1 cellular context compared by ENCODE assay signal in the genomic region with DNA sequence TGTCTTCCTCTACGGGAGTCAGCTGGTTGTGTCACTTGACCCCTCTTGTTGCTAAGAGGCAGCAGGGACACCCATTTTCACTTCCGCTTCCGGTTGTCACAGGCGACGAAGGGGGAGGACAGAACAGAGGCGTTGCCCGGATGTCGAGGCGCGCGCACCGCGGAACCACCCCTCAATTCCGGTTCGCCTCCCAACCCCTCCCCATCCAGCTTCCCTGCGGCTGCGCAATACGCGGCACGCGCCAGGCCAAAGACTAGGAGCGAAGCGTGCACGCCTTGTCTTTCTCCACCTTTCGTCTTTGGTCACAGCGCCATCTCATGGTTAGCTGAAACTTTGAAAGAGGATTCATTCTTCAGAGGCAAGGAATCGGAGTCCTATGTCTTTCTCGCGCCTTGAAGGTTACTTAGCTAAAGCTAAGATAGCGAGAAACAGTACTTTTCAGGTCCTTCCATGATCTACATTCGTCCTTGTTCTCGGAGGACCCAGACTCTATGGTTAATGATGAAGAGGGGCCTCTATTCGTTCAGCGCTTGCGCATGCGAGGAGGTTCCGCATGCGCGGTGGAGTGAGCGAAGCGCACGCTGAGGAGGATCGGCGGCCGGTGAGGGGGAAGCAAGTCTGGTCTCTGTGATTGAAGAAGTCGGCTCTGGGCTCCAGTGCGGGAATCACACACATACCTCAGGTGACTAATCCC.
TF ChIP-seq lines count a peak whose summit lies in the region.

A gene (minus strand): TSS at position 30 of the 694 bp plus-strand sequence. CDS start 106 bp downstream, outside the sequence.
A gene (plus strand): TSS at position 554 of the 694 bp plus-strand sequence. CDS start 4,440 bp downstream, outside the sequence.

TF ChIP-seq in HepG2, 621 proteins besides CTCF, POLR2A, EP300 and RAD21 (continued from another document):
- TF ChIP-seq SOX6 (IDR thresholded peaks at IDR 0.05) = no peak
- TF ChIP-seq SOX6 (CRISPR knock-in tag; IDR thresholded peaks at IDR 0.05) = peak; percentile 59
- peak; percentile 79 for TF ChIP-seq KDM2A (CRISPR knock-in tag; IDR thresholded peaks at IDR 0.05; ENCODE audit: borderline replicate concordance, low read depth)
- TF ChIP-seq, protein P1, sequence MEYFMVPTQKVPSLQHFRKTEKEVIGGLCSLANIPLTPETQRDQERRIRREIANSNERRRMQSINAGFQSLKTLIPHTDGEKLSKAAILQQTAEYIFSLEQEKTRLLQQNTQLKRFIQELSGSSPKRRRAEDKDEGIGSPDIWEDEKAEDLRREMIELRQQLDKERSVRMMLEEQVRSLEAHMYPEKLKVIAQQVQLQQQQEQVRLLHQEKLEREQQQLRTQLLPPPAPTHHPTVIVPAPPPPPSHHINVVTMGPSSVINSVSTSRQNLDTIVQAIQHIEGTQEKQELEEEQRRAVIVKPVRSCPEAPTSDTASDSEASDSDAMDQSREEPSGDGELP (IDR thresholded peaks at IDR 0.05; ENCODE audit: borderline replicate concordance, low read depth) = peak; percentile 99
- no peak for TF ChIP-seq SMYD3 (CRISPR knock-in tag; IDR thresholded peaks at IDR 0.05)
- TF ChIP-seq POGZ (CRISPR knock-in tag; IDR thresholded peaks at IDR 0.05) = peak; percentile 88
- no peak for TF ChIP-seq ZNF205 (CRISPR knock-in tag; IDR thresholded peaks at IDR 0.05)
- TF ChIP-seq ATF1 (CRISPR knock-in tag; IDR thresholded peaks at IDR 0.05) = peak; percentile 85
- no peak for TF ChIP-seq ZNF674 (CRISPR knock-in tag; IDR thresholded peaks at IDR 0.05; ENCODE audit: low read depth)
- no peak for TF ChIP-seq HNF4G (IDR thresholded peaks at IDR 0.05; ENCODE audit: borderline replicate concordance, low read depth, low read length)
- peak; percentile 54; the same call in 1 of the 2 replicates for TF ChIP-seq HNF4G (CRISPR knock-in tag; IDR thresholded peaks at IDR 0.05; ENCODE audit: borderline replicate concordance, low read depth)
- peak; percentile 80 for TF ChIP-seq SIX1 (CRISPR knock-in tag; IDR thresholded peaks at IDR 0.05; ENCODE audit: borderline replicate concordance)
- TF ChIP-seq, protein P2, sequence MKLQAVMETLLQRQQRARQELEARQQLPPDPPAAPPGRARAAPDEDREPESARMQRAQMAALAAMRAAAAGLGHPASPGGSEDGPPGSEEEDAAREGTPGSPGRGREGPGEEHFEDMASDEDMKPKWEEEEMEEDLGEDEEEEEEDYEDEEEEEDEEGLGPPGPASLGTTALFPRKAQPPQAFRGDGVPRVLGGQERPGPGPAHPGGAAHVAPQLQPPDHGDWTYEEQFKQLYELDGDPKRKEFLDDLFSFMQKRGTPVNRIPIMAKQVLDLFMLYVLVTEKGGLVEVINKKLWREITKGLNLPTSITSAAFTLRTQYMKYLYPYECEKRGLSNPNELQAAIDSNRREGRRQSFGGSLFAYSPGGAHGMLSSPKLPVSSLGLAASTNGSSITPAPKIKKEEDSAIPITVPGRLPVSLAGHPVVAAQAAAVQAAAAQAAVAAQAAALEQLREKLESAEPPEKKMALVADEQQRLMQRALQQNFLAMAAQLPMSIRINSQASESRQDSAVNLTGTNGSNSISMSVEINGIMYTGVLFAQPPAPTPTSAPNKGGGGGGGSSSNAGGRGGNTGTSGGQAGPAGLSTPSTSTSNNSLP (IDR thresholded peaks at IDR 0.05; ENCODE audit: low read depth, low read length) = peak; percentile 32
- TF ChIP-seq SIX4 (CRISPR knock-in tag; IDR thresholded peaks at IDR 0.05) = peak; percentile 84
- TF ChIP-seq ZNF430 (CRISPR knock-in tag; IDR thresholded peaks at IDR 0.05) = no peak
- TF ChIP-seq KDM3A (CRISPR knock-in tag; IDR thresholded peaks at IDR 0.05; ENCODE audit: low read depth) = peak; percentile 78
- peak; percentile 88 for TF ChIP-seq IRF2 (CRISPR knock-in tag; IDR thresholded peaks at IDR 0.05)
- peak; percentile 97 for TF ChIP-seq YEATS2 (CRISPR knock-in tag; IDR thresholded peaks at IDR 0.05; ENCODE audit: borderline replicate concordance)
- TF ChIP-seq, protein P3, sequence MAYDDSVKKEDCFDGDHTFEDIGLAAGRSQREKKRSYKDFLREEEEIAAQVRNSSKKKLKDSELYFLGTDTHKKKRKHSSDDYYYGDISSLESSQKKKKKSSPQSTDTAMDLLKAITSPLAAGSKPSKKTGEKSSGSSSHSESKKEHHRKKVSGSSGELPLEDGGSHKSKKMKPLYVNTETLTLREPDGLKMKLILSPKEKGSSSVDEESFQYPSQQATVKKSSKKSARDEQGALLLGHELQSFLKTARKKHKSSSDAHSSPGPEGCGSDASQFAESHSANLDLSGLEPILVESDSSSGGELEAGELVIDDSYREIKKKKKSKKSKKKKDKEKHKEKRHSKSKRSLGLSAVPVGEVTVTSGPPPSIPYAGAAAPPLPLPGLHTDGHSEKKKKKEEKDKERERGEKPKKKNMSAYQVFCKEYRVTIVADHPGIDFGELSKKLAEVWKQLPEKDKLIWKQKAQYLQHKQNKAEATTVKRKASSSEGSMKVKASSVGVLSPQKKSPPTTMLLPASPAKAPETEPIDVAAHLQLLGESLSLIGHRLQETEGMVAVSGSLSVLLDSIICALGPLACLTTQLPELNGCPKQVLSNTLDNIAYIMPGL (CRISPR knock-in tag; IDR thresholded peaks at IDR 0.05; ENCODE audit: borderline replicate concordance in 1 of 2, low read depth in 1 of 2) = peak; percentile 86 to 91
- TF ChIP-seq ZKSCAN8 (CRISPR knock-in tag; IDR thresholded peaks at IDR 0.05; ENCODE audit: borderline replicate concordance) = 0 out of 2 replicates have a peak, but pooled peaks have one; percentile 2
- TF ChIP-seq, protein P4, sequence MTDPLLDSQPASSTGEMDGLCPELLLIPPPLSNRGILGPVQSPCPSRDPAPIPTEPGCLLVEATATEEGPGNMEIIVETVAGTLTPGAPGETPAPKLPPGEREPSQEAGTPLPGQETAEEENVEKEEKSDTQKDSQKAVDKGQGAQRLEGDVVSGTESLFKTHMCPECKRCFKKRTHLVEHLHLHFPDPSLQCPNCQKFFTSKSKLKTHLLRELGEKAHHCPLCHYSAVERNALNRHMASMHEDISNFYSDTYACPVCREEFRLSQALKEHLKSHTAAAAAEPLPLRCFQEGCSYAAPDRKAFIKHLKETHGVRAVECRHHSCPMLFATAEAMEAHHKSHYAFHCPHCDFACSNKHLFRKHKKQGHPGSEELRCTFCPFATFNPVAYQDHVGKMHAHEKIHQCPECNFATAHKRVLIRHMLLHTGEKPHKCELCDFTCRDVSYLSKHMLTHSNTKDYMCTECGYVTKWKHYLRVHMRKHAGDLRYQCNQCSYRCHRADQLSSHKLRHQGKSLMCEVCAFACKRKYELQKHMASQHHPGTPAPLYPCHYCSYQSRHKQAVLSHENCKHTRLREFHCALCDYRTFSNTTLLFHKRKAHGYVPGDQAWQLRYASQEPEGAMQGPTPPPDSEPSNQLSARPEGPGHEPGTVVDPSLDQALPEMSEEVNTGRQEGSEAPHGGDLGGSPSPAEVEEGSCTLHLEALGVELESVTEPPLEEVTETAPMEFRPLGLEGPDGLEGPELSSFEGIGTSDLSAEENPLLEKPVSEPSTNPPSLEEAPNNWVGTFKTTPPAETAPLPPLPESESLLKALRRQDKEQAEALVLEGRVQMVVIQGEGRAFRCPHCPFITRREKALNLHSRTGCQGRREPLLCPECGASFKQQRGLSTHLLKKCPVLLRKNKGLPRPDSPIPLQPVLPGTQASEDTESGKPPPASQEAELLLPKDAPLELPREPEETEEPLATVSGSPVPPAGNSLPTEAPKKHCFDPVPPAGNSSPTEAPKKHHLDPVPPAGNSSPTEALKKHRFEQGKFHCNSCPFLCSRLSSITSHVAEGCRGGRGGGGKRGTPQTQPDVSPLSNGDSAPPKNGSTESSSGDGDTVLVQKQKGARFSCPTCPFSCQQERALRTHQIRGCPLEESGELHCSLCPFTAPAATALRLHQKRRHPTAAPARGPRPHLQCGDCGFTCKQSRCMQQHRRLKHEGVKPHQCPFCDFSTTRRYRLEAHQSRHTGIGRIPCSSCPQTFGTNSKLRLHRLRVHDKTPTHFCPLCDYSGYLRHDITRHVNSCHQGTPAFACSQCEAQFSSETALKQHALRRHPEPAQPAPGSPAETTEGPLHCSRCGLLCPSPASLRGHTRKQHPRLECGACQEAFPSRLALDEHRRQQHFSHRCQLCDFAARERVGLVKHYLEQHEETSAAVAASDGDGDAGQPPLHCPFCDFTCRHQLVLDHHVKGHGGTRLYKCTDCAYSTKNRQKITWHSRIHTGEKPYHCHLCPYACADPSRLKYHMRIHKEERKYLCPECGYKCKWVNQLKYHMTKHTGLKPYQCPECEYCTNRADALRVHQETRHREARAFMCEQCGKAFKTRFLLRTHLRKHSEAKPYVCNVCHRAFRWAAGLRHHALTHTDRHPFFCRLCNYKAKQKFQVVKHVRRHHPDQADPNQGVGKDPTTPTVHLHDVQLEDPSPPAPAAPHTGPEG (CRISPR knock-in tag; IDR thresholded peaks at IDR 0.05) = no peak
- TF ChIP-seq MXI1 (IDR thresholded peaks at IDR 0.05; ENCODE audit: borderline replicate concordance, low read depth, low read length) = peak; percentile 88; the same call in 2 of the 3 replicates
- TF ChIP-seq, protein P5, sequence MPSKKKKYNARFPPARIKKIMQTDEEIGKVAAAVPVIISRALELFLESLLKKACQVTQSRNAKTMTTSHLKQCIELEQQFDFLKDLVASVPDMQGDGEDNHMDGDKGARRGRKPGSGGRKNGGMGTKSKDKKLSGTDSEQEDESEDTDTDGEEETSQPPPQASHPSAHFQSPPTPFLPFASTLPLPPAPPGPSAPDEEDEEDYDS (CRISPR knock-in tag; IDR thresholded peaks at IDR 0.05) = peak; percentile 43; the same call in 1 of the 2 replicates
- TF ChIP-seq, protein P6, sequence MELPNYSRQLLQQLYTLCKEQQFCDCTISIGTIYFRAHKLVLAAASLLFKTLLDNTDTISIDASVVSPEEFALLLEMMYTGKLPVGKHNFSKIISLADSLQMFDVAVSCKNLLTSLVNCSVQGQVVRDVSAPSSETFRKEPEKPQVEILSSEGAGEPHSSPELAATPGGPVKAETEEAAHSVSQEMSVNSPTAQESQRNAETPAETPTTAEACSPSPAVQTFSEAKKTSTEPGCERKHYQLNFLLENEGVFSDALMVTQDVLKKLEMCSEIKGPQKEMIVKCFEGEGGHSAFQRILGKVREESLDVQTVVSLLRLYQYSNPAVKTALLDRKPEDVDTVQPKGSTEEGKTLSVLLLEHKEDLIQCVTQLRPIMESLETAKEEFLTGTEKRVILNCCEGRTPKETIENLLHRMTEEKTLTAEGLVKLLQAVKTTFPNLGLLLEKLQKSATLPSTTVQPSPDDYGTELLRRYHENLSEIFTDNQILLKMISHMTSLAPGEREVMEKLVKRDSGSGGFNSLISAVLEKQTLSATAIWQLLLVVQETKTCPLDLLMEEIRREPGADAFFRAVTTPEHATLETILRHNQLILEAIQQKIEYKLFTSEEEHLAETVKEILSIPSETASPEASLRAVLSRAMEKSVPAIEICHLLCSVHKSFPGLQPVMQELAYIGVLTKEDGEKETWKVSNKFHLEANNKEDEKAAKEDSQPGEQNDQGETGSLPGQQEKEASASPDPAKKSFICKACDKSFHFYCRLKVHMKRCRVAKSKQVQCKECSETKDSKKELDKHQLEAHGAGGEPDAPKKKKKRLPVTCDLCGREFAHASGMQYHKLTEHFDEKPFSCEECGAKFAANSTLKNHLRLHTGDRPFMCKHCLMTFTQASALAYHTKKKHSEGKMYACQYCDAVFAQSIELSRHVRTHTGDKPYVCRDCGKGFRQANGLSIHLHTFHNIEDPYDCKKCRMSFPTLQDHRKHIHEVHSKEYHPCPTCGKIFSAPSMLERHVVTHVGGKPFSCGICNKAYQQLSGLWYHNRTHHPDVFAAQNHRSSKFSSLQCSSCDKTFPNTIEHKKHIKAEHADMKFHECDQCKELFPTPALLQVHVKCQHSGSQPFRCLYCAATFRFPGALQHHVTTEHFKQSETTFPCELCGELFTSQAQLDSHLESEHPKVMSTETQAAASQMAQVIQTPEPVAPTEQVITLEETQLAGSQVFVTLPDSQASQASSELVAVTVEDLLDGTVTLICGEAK (IDR thresholded peaks at IDR 0.05) = peak; percentile 94
- TF ChIP-seq, protein P6 (CRISPR knock-in tag; IDR thresholded peaks at IDR 0.05) = peak; percentile 87
- TF ChIP-seq IKZF4 (CRISPR knock-in tag; IDR thresholded peaks at IDR 0.05; ENCODE audit: borderline replicate concordance, low read depth, not compliant biosample characterization) = no peak
- TF ChIP-seq, protein P7, sequence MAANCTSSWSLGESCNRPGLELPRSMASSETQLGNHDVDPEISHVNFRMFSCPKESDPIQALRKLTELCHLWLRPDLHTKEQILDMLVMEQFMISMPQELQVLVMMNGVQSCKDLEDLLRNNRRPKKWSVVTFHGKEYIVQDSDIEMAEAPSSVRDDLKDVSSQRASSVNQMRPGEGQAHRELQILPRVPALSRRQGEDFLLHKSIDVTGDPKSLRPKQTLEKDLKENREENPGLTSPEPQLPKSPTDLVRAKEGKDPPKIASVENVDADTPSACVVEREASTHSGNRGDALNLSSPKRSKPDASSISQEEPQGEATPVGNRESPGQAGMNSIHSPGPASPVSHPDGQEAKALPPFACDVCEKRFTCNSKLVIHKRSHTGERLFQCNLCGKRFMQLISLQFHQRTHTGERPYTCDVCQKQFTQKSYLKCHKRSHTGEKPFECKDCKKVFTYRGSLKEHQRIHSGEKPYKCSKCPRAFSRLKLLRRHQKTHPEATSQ (CRISPR knock-in tag; IDR thresholded peaks at IDR 0.05; ENCODE audit: borderline replicate concordance) = no peak
- peak; percentile 96 for TF ChIP-seq ASH2L (IDR thresholded peaks at IDR 0.05; ENCODE audit: insufficient read length, low read depth, low read length)
- TF ChIP-seq ZNF547 (CRISPR knock-in tag; IDR thresholded peaks at IDR 0.05) = peak; percentile 48; the same call in 1 of the 2 replicates
- TF ChIP-seq NR2F1 (CRISPR knock-in tag; IDR thresholded peaks at IDR 0.05) = peak; percentile 55 to 56; a peak in 2 of 4 replicates
- TF ChIP-seq ZNF317 (CRISPR knock-in tag; IDR thresholded peaks at IDR 0.05) = peak; percentile 48; the same call in 1 of the 2 replicates
- no peak; the same call in 1 of the 2 replicates for TF ChIP-seq ZNF766 (CRISPR knock-in tag; IDR thresholded peaks at IDR 0.05; ENCODE audit: borderline replicate concordance)
